In the genomic region with DNA sequence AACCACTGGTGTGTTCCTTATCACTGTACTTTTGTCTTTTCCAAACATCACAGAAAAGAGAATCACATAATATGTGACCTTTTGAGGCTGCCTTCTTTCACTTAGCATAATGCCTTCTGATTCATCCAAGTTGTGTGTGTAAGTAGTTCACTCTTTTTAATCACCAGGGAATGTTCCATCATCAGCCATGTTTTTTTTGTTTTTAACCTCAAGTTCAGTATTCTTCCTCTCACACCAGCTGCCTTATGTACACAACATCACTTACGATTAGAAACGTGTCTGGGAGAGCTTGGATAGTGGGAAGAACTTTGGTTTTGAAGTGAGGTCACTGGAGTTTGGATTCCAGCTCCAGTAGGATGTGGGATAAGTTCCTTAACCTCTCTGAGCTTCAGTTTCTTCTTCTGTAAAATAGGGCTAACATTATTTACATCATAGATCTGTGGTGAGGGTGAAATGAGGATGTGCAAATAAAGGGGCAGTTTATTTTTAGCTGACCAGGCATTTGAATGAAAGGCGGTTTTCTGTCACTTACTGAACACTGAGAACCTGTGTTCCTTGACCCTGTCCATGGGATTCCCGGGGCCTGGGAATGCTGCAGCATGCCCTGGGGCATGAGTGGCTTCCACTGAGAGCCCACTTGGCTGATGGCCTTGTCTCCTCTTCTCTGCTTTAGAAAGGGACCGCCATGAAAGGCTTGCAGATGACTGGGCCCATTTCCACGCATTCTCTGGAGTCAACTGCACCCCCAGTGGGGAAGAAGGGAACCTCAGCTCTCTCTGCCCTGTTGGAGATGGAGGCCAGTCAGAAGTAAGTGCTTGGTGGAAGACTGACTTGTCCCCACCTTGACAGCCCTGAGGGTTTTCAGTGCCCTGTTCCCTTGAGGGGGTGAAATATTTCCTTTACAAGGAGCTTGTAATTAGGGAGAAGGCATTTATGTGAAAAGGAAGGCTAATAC, we compare ENCODE assay signal across 8 cellular contexts.
DNase-seq lines count a peak whose midpoint lies in the region; FAIRE-seq and TF ChIP-seq lines count a peak whose summit lies in the region.

No MANE protein-coding gene starts in this region.

- no peaks in the 10 kb centered on the region for H3K79me2 ChIP-seq in GM23248 (ENCODE audit: insufficient read depth)

- H3K4me1 ChIP-seq in Caco-2 (no peaks in the 10 kb centered on the region), GM23248 (ENCODE audit: insufficient read depth) (no peaks in the 10 kb centered on the region), kidney (ENCODE audit: control insufficient read depth in 1 of 2, insufficient read depth in 1 of 2, low read depth in 1 of 2, low read length in 2 of 2) (no peaks in the 10 kb centered on the region)

- H3K36me3 Mint-ChIP-seq in Caco-2 (ENCODE audit: insufficient read depth, unreplicated experiment) = peaks cover 45% of the 10 kb centered on the region

- H3K9me3 Mint-ChIP-seq in Caco-2 (ENCODE audit: unreplicated experiment) = no peaks in the 10 kb centered on the region

- H3K4me2 ChIP-seq in GM23248 (ENCODE audit: unreplicated experiment) = no peak overlapping the region

- no peak overlapping the region for H2AFZ ChIP-seq in GM23248

- DNase-seq in Caco-2 (peak in 1 of 2 experiments; percentile 22), GM23248 (peak; percentile 28), UCSD-AML1 (lab: John Stamatoyannopoulos, UW; ENCODE audit: unreplicated experiment) (peak; percentile 14), iPS-NIHi11 (ENCODE audit: low spot score) (peak; percentile 37), cerebellum (ENCODE audit: low spot score) (no peak), D341Med (ENCODE audit: low spot score) (no peak), kidney (no peak), cortex of kidney (lab: John Stamatoyannopoulos, UW) (no peak)

- H3F3A ChIP-seq in GM23248 (ENCODE audit: insufficient read depth) = no peaks in the 10 kb centered on the region

- 94 to 96% methylated on average over 6 of the region's 6 CpGs for WGBS in GM23248 (ENCODE audit: low coverage in 1 of 2, low lambda C conversion rate in 2 of 2, missing lambda C conversion rate in 2 of 2), 2 experiments

- in situ Hi-C loops in GM23248 (cut with MboI) = no loop called here

- H3K36me3 ChIP-seq in Caco-2 (ENCODE audit: control insufficient read depth, insufficient read depth, low read length) (no peaks in the 10 kb centered on the region; the same call in none of the 2 replicates), GM23248 (ENCODE audit: low read depth) (peaks cover 13% of the 10 kb centered on the region; the same call in 1 of the 2 replicates), kidney (ENCODE audit: control insufficient read depth in 1 of 2, insufficient read depth in 2 of 2, low read length in 2 of 2) (peaks cover 41 to 53% of the 10 kb centered on the region in 2 donors)

- intact Hi-C loops in Caco-2 (cut with micrococcal nuclease; ENCODE audit: unreplicated experiment) (no loop called here), kidney (cut with DNase I) (no loop called here)

- no peak overlapping the region for H3K9ac ChIP-seq in GM23248
- no peak overlapping the region for H3K9ac ChIP-seq in kidney (ENCODE audit: low read length in 2 of 2)

- H3K27ac Mint-ChIP-seq in Caco-2 (ENCODE audit: unreplicated experiment) = no peak overlapping the region

- no TSS peak for BruUV-seq in Caco-2 (replicated peaks; lab: Mats Ljungman, UMichigan)

- no peak overlapping the region for H3K4me3 Mint-ChIP-seq in Caco-2 (ENCODE audit: unreplicated experiment)

- H3K9me3 ChIP-seq in Caco-2 (no peaks in the 10 kb centered on the region), GM23248 (ENCODE audit: low read depth) (no peaks in the 10 kb centered on the region), kidney (ENCODE audit: control insufficient read depth in 1 of 2, low read length in 2 of 2) (no peaks in the 10 kb centered on the region)

- H3K9me2 ChIP-seq in GM23248 (ENCODE audit: insufficient read depth) = no peaks in the 10 kb centered on the region

- peak; percentile 26 to 44 for TF ChIP-seq CTCF in Caco-2 (IDR thresholded peaks at IDR 0.05; ENCODE audit: insufficient read depth in 1 of 2, low read depth in 1 of 2, low read length in 1 of 2, severe bottlenecking in 1 of 2, unreplicated experiment in 1 of 2)
- TF ChIP-seq CTCF in kidney (IDR thresholded peaks at IDR 0.05; ENCODE audit: borderline replicate concordance, extremely low read depth, insufficient read depth) = no peak

- FAIRE-seq in kidney (lab: Jason Lieb, UNC) = no peak

- H3K27me3 ChIP-seq in Caco-2 (replicated peaks; ENCODE audit: control insufficient read depth, insufficient read depth, low read length) (no peaks in the 10 kb centered on the region), GM23248 (replicated peaks; ENCODE audit: insufficient read depth) (no peaks in the 10 kb centered on the region)

- H3K4me1 Mint-ChIP-seq in Caco-2 (ENCODE audit: low read depth, unreplicated experiment) = no peaks in the 10 kb centered on the region

- H3K27ac ChIP-seq in GM23248 (no peak overlapping the region), kidney (ENCODE audit: low read depth in 2 of 2, low read length in 2 of 2) (no peak overlapping the region)

- CTCF ChIA-PET in Caco-2 (lab: Charles Lee) = no interaction called here

- no peaks in the 10 kb centered on the region for H4K20me1 ChIP-seq in GM23248 (ENCODE audit: insufficient read depth)

- POLR2A ChIA-PET in Caco-2 (lab: Charles Lee) = no interaction called here

- H3K27me3 Mint-ChIP-seq in Caco-2 (ENCODE audit: insufficient read depth, unreplicated experiment) = no peaks in the 10 kb centered on the region

- H3K4me3 ChIP-seq in Caco-2 (ENCODE audit: low read depth, low read length) = no peak overlapping the region
- H3K4me3 ChIP-seq in GM23248 = no peak overlapping the region
- H3K4me3 ChIP-seq in kidney (ENCODE audit: low read length in 2 of 2) = no peak overlapping the region

Comparison
In these comparisons a context has a peak if more than half of its experiments do, and no peak if none do; other contexts are left out.
1. DNase-seq: peak in GM23248 (single experiment), UCSD-AML1 (single experiment) and iPS-NIHi11 (single experiment); none in cerebellum (single experiment), D341Med (single experiment), kidney (single experiment) and cortex of kidney (single experiment).